Comparison of ENCODE assay signal across 1 cellular context in genomic region chr14:34650786-34651584, GRCh38.
TF ChIP-seq lines count a peak whose summit lies in the region.

No MANE protein-coding gene starts in this region.

TF ChIP-seq in IMR-90, 13 proteins besides CTCF, POLR2A, EP300 and RAD21 (continued from another document):
- TF ChIP-seq MXI1 (IDR thresholded peaks at IDR 0.05; ENCODE audit: borderline replicate concordance, low read depth, low read length) (no peak), CHD1 (IDR thresholded peaks at IDR 0.05; ENCODE audit: low read depth, low read length) (no peak), CEBPB (IDR thresholded peaks at IDR 0.05; ENCODE audit: low read depth, low read length) (peak; percentile 95), RCOR1 (IDR thresholded peaks at IDR 0.05; ENCODE audit: insufficient replicate concordance, low read length) (peak; percentile 67), NFE2L2 (IDR thresholded peaks at IDR 0.05; ENCODE audit: low read depth, low read length) (no peak), BHLHE40 (IDR thresholded peaks at IDR 0.05; ENCODE audit: low read depth, low read length) (0 out of 2 replicates have a peak, but pooled peaks have one; percentile 18)
- TF ChIP-seq, protein P1, sequence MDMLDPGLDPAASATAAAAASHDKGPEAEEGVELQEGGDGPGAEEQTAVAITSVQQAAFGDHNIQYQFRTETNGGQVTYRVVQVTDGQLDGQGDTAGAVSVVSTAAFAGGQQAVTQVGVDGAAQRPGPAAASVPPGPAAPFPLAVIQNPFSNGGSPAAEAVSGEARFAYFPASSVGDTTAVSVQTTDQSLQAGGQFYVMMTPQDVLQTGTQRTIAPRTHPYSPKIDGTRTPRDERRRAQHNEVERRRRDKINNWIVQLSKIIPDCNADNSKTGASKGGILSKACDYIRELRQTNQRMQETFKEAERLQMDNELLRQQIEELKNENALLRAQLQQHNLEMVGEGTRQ (IDR thresholded peaks at IDR 0.05; ENCODE audit: low read depth, low read length), result no peak
